In genomic region chr17:50708050-50709000, GRCh38 we compare ENCODE assay signal across 1 cellular context.
TF ChIP-seq lines count a peak whose summit lies in the region.

No MANE protein-coding gene starts in this region.

TF ChIP-seq in GM23338, 12 proteins besides CTCF, POLR2A, EP300 and RAD21 (continued from another document):
- TF ChIP-seq ZNF462 (CRISPR knock-in tag; IDR thresholded peaks at IDR 0.05) (no peak), ZNF114 (CRISPR knock-in tag; IDR thresholded peaks at IDR 0.05) (no peak), EZH2 (IDR thresholded peaks at IDR 0.05; ENCODE audit: low read depth, unreplicated experiment) (no peak), ZNF331 (CRISPR knock-in tag; IDR thresholded peaks at IDR 0.05; ENCODE audit: low read depth) (no peak), CREB1 (CRISPR knock-in tag; IDR thresholded peaks at IDR 0.05; ENCODE audit: low read depth) (no peak), JUNB (IDR thresholded peaks at IDR 0.05; ENCODE audit: unreplicated experiment) (no peak), EZH2phosphoT487 (IDR thresholded peaks at IDR 0.05; ENCODE audit: unreplicated experiment) (no peak)
